Comparison of ENCODE assay signal across 15 cellular contexts in genomic region chr21:29261555-29262540, GRCh38.
"Had no signal": no experiment of that assay in that cellular context is flagged by ENCODE, and none has a peak within 500 bp of the region (broad histone marks: within the 10 kb centered on the region; RNA-seq: fewer than 3 reads in every experiment).

No MANE protein-coding gene starts in this region.

- H3K4me3 ChIP-seq: dorsolateral prefrontal cortex, hepatocyte, psoas muscle, right lobe of liver, spleen, testis had no signal

- H2AFZ ChIP-seq: hepatocyte had no signal

- H3K36me3 ChIP-seq: right lobe of liver, spleen had no signal

- H3K9me3 ChIP-seq: psoas muscle, right lobe of liver, spleen, testis had no signal

- H3K4me2 ChIP-seq: hepatocyte had no signal

- H3K79me2 ChIP-seq: hepatocyte had no signal

- DNase-seq: activated CD4-positive, alpha-beta T cell treated with anti-CD3 and anti-CD28 coated beads, Interleukin-2, amount 10 ng/mL, durations not matched to agents 7 days and 5 days; activated CD4-positive, CD25-positive, alpha-beta regulatory T cell; activated naive CD8-positive, alpha-beta T cell treated with anti-CD3 and anti-CD28 coated beads, Interleukin-2, amount 10 ng/mL, durations not matched to agents 7 days and 5 days; aorta; dorsolateral prefrontal cortex; endodermal cell; left ventricle myocardium superior; occipital lobe; psoas muscle; right lobe of liver; spleen; stimulated activated CD4-positive, alpha-beta T cell treated with anti-CD3 and anti-CD28 coated beads, Interleukin-1b, Interleukin-23, amount 100 ng/mL, for 48 hours; stimulated activated naive CD8-positive, alpha-beta T cell treated with anti-CD3 and anti-CD28 coated beads, Interleukin-15, amount 100 ng/mL, for 72 hours; testis had no signal

- H3K4me1 ChIP-seq: psoas muscle, testis had no signal

- H3K27ac ChIP-seq: dorsolateral prefrontal cortex, hepatocyte, psoas muscle, right lobe of liver, spleen, testis had no signal

- H3K27me3 ChIP-seq: dorsolateral prefrontal cortex, hepatocyte, right lobe of liver, spleen, testis had no signal

- ATAC-seq: left ventricle myocardium superior; psoas muscle; right lobe of liver; stimulated activated naive CD8-positive, alpha-beta T cell treated with anti-CD3 and anti-CD28 coated beads, Interleukin-15, amount 100 ng/mL, for 72 hours had no signal
